In genomic region chrX:49089553-49089952, GRCh38 we compare ENCODE assay signal across 1 cellular context.
TF ChIP-seq lines count a peak whose summit lies in the region.

No MANE protein-coding gene starts in this region.

TF ChIP-seq in K562, 482 proteins besides CTCF, POLR2A, EP300 and RAD21 (continued from another document):
- TF ChIP-seq THRB (CRISPR knock-in tag; conservative IDR thresholded peaks at IDR 0.05) (no peak), STAG1 (CRISPR knock-in tag; IDR thresholded peaks at IDR 0.05; ENCODE audit: borderline replicate concordance) (no peak), CBX3 (IDR thresholded peaks at IDR 0.05; ENCODE audit: borderline replicate concordance in 1 of 2, low read length in 2 of 2) (no peak), TCF3 (CRISPR knock-in tag; IDR thresholded peaks at IDR 0.05) (no peak), SIX5 (IDR thresholded peaks at IDR 0.05; ENCODE audit: borderline replicate concordance in 1 of 2, insufficient read depth in 1 of 2, low read depth in 1 of 2, low read length in 2 of 2) (no peak), SMARCB1 (IDR thresholded peaks at IDR 0.05; ENCODE audit: insufficient read length, low read depth) (no peak), NR2C2 (CRISPR knock-in tag; IDR thresholded peaks at IDR 0.05) (no peak), NR2C2 (tag; IDR thresholded peaks at IDR 0.05) (no peak), EP400 (IDR thresholded peaks at IDR 0.05) (0 out of 2 replicates have a peak, but pooled peaks have one; percentile 13), GATAD2A (IDR thresholded peaks at IDR 0.05) (no peak), HMGN3 (IDR thresholded peaks at IDR 0.05; ENCODE audit: borderline replicate concordance, extremely low read depth, insufficient read length, low read depth, low read length) (no peak), FOXA3 (CRISPR knock-in tag; conservative IDR thresholded peaks at IDR 0.05 in 1 of 2, IDR thresholded peaks at IDR 0.05 in 1 of 2) (no peak), ZNF785 (CRISPR knock-in tag; IDR thresholded peaks at IDR 0.05) (no peak), SAFB (IDR thresholded peaks at IDR 0.05; ENCODE audit: borderline replicate concordance, low read depth, low read length) (no peak), PML (IDR thresholded peaks at IDR 0.05; ENCODE audit: low read length) (no peak), NUFIP1 (IDR thresholded peaks at IDR 0.05; ENCODE audit: partially characterized antibody) (no peak), ZNF224 (CRISPR knock-in tag; IDR thresholded peaks at IDR 0.05) (no peak), ZNF263 (CRISPR knock-in tag; IDR thresholded peaks at IDR 0.05; ENCODE audit: borderline replicate concordance) (no peak), L3MBTL2 (IDR thresholded peaks at IDR 0.05) (0 out of 2 replicates have a peak, but pooled peaks have one; percentile 12), PRDM10 (IDR thresholded peaks at IDR 0.05; ENCODE audit: partially characterized antibody) (no peak), ZBTB34 (CRISPR knock-in tag; IDR thresholded peaks at IDR 0.05) (no peak), CGGBP1 (CRISPR knock-in tag; IDR thresholded peaks at IDR 0.05) (no peak), ZNF316 (IDR thresholded peaks at IDR 0.05) (peak; percentile 75), SIN3A (IDR thresholded peaks at IDR 0.05; ENCODE audit: borderline replicate concordance in 2 of 2, control insufficient read depth in 1 of 2, low read depth in 2 of 2, low read length in 2 of 2) (no peak), RBM34 (IDR thresholded peaks at IDR 0.05; ENCODE audit: borderline replicate concordance, insufficient read depth, low read length) (no peak), CEBPZ (IDR thresholded peaks at IDR 0.05; ENCODE audit: borderline replicate concordance, low read depth, low read length) (no peak), NCOA1 (IDR thresholded peaks at IDR 0.05; ENCODE audit: low read depth) (peak; percentile 36; the same call in 1 of the 2 replicates), PHTF2 (CRISPR knock-in tag; IDR thresholded peaks at IDR 0.05) (no peak), IRF9 (tag; IDR thresholded peaks at IDR 0.05) (no peak), CLOCK (CRISPR knock-in tag; IDR thresholded peaks at IDR 0.05; ENCODE audit: borderline replicate concordance) (no peak)
